In genomic region chr11:1623716-1624115, GRCh38 we compare ENCODE assay signal across 36 cellular contexts. TPM values are rescaled to one million over a fixed set of nuclear protein-coding genes. Genes with fewer than 3 reads are reported as not detected.
"Had no signal": no experiment of that assay in that cellular context is flagged by ENCODE, and none has a peak within 500 bp of the region (broad histone marks: within the 10 kb centered on the region; RNA-seq: fewer than 3 reads in every experiment).

No MANE protein-coding gene starts in this region.

- H3K9me3 Mint-ChIP-seq: activated CD4-positive, alpha-beta T cell treated with anti-CD3 and anti-CD28 coated beads, Interleukin-2, amount 10 ng/mL, durations not matched to agents 7 days and 5 days; activated CD8-positive, alpha-beta T cell treated with anti-CD3 and anti-CD28 coated beads for 36 hours; activated naive CD4-positive, alpha-beta T cell treated with anti-CD3 and anti-CD28 coated beads, Interleukin-2, amount 50 U/mL, for 24 hours; activated T-helper 2 cell treated with anti-CD3 and anti-CD28 coated beads, Interferon-gamma antibody, Interleukin-2, Interleukin-4, amounts not matched to agents 10 μg/mL and 5 μg/mL and 100 μg/mL, durations not matched to agents 14 hours and 24 hours and 36 hours; central memory CD8-positive, alpha-beta T cell; neural crest cell; stimulated activated memory B cell treated with anti-CD40 and anti-IgM and Interleukin-4, amounts not matched to agents 10 μg/mL and 1 μg/mL and 100 μg/mL, for 72 hours; stimulated activated naive CD8-positive, alpha-beta T cell treated with anti-CD3 and anti-CD28 coated beads, Interleukin-15, amount 100 ng/mL, for 72 hours; T-helper 2 cell treated with Interferon-gamma antibody and Interleukin-4, amounts not matched to agents 5 μg/mL and 100 μg/mL, for 36 hours; type B pancreatic cell had no signal

- ATAC-seq: activated CD4-positive, CD25-positive, alpha-beta regulatory T cell treated with anti-CD3 and anti-CD28 coated beads, Interleukin-2, amount 50 U/mL, for 24 hours; activated CD8-positive, alpha-beta memory T cell treated with anti-CD3 and anti-CD28 coated beads, Interleukin-2, amount 10 ng/mL, durations not matched to agents 7 days and 5 days; activated CD8-positive, alpha-beta T cell treated with anti-CD3 and anti-CD28 coated beads for 36 hours; heart right ventricle; sciatic nerve; stimulated activated memory B cell treated with anti-CD40 and anti-IgM and Interleukin-4, amounts not matched to agents 10 μg/mL and 1 μg/mL and 100 μg/mL, for 72 hours; stimulated activated naive CD8-positive, alpha-beta T cell treated with anti-CD3 and anti-CD28 coated beads, Interleukin-15, amount 100 ng/mL, for 72 hours had no signal

- H3K4me3 Mint-ChIP-seq: activated CD4-positive, alpha-beta T cell treated with anti-CD3 and anti-CD28 coated beads, Interleukin-2, amount 10 ng/mL, durations not matched to agents 7 days and 5 days; activated CD8-positive, alpha-beta memory T cell treated with anti-CD3 and anti-CD28 coated beads, Interleukin-2, amount 10 ng/mL, durations not matched to agents 7 days and 5 days; activated CD8-positive, alpha-beta T cell treated with anti-CD3 and anti-CD28 coated beads for 36 hours; activated naive CD4-positive, alpha-beta T cell treated with anti-CD3 and anti-CD28 coated beads, Interleukin-2, amount 50 U/mL, for 24 hours; central memory CD8-positive, alpha-beta T cell; naive B cell; neural crest cell; stimulated activated memory B cell treated with anti-CD40 and anti-IgM and Interleukin-4, amounts not matched to agents 10 μg/mL and 1 μg/mL and 100 μg/mL, for 72 hours; stimulated activated naive CD8-positive, alpha-beta T cell treated with anti-CD3 and anti-CD28 coated beads, Interleukin-15, amount 100 ng/mL, for 72 hours; T-helper 2 cell treated with Interferon-gamma antibody and Interleukin-4, amounts not matched to agents 5 μg/mL and 100 μg/mL, for 36 hours; type B pancreatic cell had no signal

- DNase-seq: activated CD4-positive, alpha-beta T cell treated with anti-CD3 and anti-CD28 coated beads, Interleukin-2, amount 10 ng/mL, durations not matched to agents 7 days and 5 days; activated CD8-positive, alpha-beta memory T cell treated with anti-CD3 and anti-CD28 coated beads, Interleukin-2, amount 10 ng/mL, durations not matched to agents 7 days and 5 days; activated CD8-positive, alpha-beta T cell treated with anti-CD3 and anti-CD28 coated beads for 36 hours; activated T-cell treated with anti-CD3 and anti-CD28 coated beads, Interleukin-2, amount 50 U/mL, for 48 hours; dermis blood vessel endothelial cell; effector CD4-positive, alpha-beta T cell; esophagus squamous epithelium; foreskin melanocyte; heart right ventricle; left ventricle myocardium inferior; naive B cell; stimulated activated CD4-positive, alpha-beta T cell treated with anti-CD3 and anti-CD28 coated beads, Interleukin-1b, Interleukin-23, amount 100 ng/mL, for 48 hours; stimulated activated CD4-positive, alpha-beta T cell treated with anti-CD3 and anti-CD28 coated beads, Interleukin-4, amount 100 ng/mL, for 4 hours; stimulated activated CD8-positive, alpha-beta memory T cell treated with anti-CD3 and anti-CD28 coated beads, Interleukin-4, amount 100 ng/mL, for 48 hours; stimulated activated naive CD8-positive, alpha-beta T cell treated with anti-CD3 and anti-CD28 coated beads, Interleukin-15, amount 100 ng/mL, for 72 hours; substantia nigra; T-helper 1 cell had no signal

- H3K27ac ChIP-seq: epithelial cell of prostate, esophagus squamous epithelium, heart right ventricle, left ventricle myocardium inferior, skin epidermis, VCaP had no signal

- H3K36me3 Mint-ChIP-seq: activated CD8-positive, alpha-beta memory T cell treated with anti-CD3 and anti-CD28 coated beads, Interleukin-2, amount 10 ng/mL, durations not matched to agents 7 days and 5 days; activated naive CD4-positive, alpha-beta T cell treated with anti-CD3 and anti-CD28 coated beads, Interleukin-2, amount 50 U/mL, for 24 hours; naive B cell; stimulated activated memory B cell treated with anti-CD40 and anti-IgM and Interleukin-4, amounts not matched to agents 10 μg/mL and 1 μg/mL and 100 μg/mL, for 72 hours; type B pancreatic cell had no signal

- H3K9me3 ChIP-seq: esophagus squamous epithelium, heart right ventricle, left ventricle myocardium inferior had no signal

- H3K36me3 ChIP-seq: esophagus squamous epithelium, heart right ventricle, left ventricle myocardium inferior had no signal

- H3K4me3 ChIP-seq: esophagus squamous epithelium, heart right ventricle, left ventricle myocardium inferior, lung, skin epidermis had no signal

- H3K27ac Mint-ChIP-seq: activated CD4-positive, alpha-beta T cell treated with anti-CD3 and anti-CD28 coated beads, Interleukin-2, amount 10 ng/mL, durations not matched to agents 7 days and 5 days; activated CD8-positive, alpha-beta memory T cell treated with anti-CD3 and anti-CD28 coated beads, Interleukin-2, amount 10 ng/mL, durations not matched to agents 7 days and 5 days; activated CD8-positive, alpha-beta T cell treated with anti-CD3 and anti-CD28 coated beads for 36 hours; activated naive CD4-positive, alpha-beta T cell treated with anti-CD3 and anti-CD28 coated beads, Interleukin-2, amount 50 U/mL, for 24 hours; activated T-helper 2 cell treated with anti-CD3 and anti-CD28 coated beads, Interferon-gamma antibody, Interleukin-2, Interleukin-4, amounts not matched to agents 10 μg/mL and 5 μg/mL and 100 μg/mL, durations not matched to agents 14 hours and 24 hours and 36 hours; progenitor cell of endocrine pancreas; stimulated activated memory B cell treated with anti-CD40 and anti-IgM and Interleukin-4, amounts not matched to agents 10 μg/mL and 1 μg/mL and 100 μg/mL, for 72 hours; T-helper 2 cell treated with Interferon-gamma antibody and Interleukin-4, amounts not matched to agents 5 μg/mL and 100 μg/mL, for 36 hours; type B pancreatic cell had no signal

RNA-seq across cellular contexts. Expression of gene KRTAP5-4, which starts 1.8 kb away (rescaled TPM):
- total RNA-seq: activated CD4-positive, alpha-beta T cell treated with anti-CD3 and anti-CD28 coated beads, Interleukin-2, amount 10 ng/mL, durations not matched to agents 7 days and 5 days; activated CD8-positive, alpha-beta memory T cell treated with anti-CD3 and anti-CD28 coated beads, Interleukin-2, amount 10 ng/mL, durations not matched to agents 7 days and 5 days; activated CD8-positive, alpha-beta T cell treated with anti-CD3 and anti-CD28 coated beads for 36 hours; activated T-helper 2 cell treated with anti-CD3 and anti-CD28 coated beads, Interferon-gamma antibody, Interleukin-2, Interleukin-4, amounts not matched to agents 10 μg/mL and 5 μg/mL and 100 μg/mL, durations not matched to agents 14 hours and 24 hours and 36 hours; bronchial epithelial cell; dermis blood vessel endothelial cell; esophagus squamous epithelium; glomerular endothelial cell; heart right ventricle; left ventricle myocardium inferior; lung; neural crest cell; osteocyte; progenitor cell of endocrine pancreas; renal cortical epithelial cell; sciatic nerve had no signal
- polyA plus RNA-seq: heart right ventricle, lung, thymus had no signal

RNA-seq across cellular contexts. Expression of gene KRTAP5-5, which starts 5.9 kb away (rescaled TPM):
- total RNA-seq: activated CD4-positive, alpha-beta T cell treated with anti-CD3 and anti-CD28 coated beads, Interleukin-2, amount 10 ng/mL, durations not matched to agents 7 days and 5 days; activated CD8-positive, alpha-beta memory T cell treated with anti-CD3 and anti-CD28 coated beads, Interleukin-2, amount 10 ng/mL, durations not matched to agents 7 days and 5 days; activated CD8-positive, alpha-beta T cell treated with anti-CD3 and anti-CD28 coated beads for 36 hours; activated T-helper 2 cell treated with anti-CD3 and anti-CD28 coated beads, Interferon-gamma antibody, Interleukin-2, Interleukin-4, amounts not matched to agents 10 μg/mL and 5 μg/mL and 100 μg/mL, durations not matched to agents 14 hours and 24 hours and 36 hours; bronchial epithelial cell; dermis blood vessel endothelial cell; esophagus squamous epithelium; glomerular endothelial cell; heart right ventricle; left ventricle myocardium inferior; lung; neural crest cell; osteocyte; progenitor cell of endocrine pancreas; renal cortical epithelial cell; sciatic nerve had no signal
- polyA plus RNA-seq: heart right ventricle, lung, thymus had no signal

RNA-seq across cellular contexts. Expression of gene KRTAP5-3, which starts 15.5 kb away (rescaled TPM):
- total RNA-seq: activated CD4-positive, alpha-beta T cell treated with anti-CD3 and anti-CD28 coated beads, Interleukin-2, amount 10 ng/mL, durations not matched to agents 7 days and 5 days; activated CD8-positive, alpha-beta memory T cell treated with anti-CD3 and anti-CD28 coated beads, Interleukin-2, amount 10 ng/mL, durations not matched to agents 7 days and 5 days; activated CD8-positive, alpha-beta T cell treated with anti-CD3 and anti-CD28 coated beads for 36 hours; activated T-helper 2 cell treated with anti-CD3 and anti-CD28 coated beads, Interferon-gamma antibody, Interleukin-2, Interleukin-4, amounts not matched to agents 10 μg/mL and 5 μg/mL and 100 μg/mL, durations not matched to agents 14 hours and 24 hours and 36 hours; bronchial epithelial cell; dermis blood vessel endothelial cell; esophagus squamous epithelium; glomerular endothelial cell; heart right ventricle; left ventricle myocardium inferior; lung; neural crest cell; osteocyte; progenitor cell of endocrine pancreas; renal cortical epithelial cell; sciatic nerve had no signal
- polyA plus RNA-seq: heart right ventricle, lung had no signal

RNA-seq across cellular contexts. Expression of gene KRTAP5-2, which starts 25.6 kb away (rescaled TPM):
- total RNA-seq: activated CD4-positive, alpha-beta T cell treated with anti-CD3 and anti-CD28 coated beads, Interleukin-2, amount 10 ng/mL, durations not matched to agents 7 days and 5 days; activated CD8-positive, alpha-beta memory T cell treated with anti-CD3 and anti-CD28 coated beads, Interleukin-2, amount 10 ng/mL, durations not matched to agents 7 days and 5 days; activated CD8-positive, alpha-beta T cell treated with anti-CD3 and anti-CD28 coated beads for 36 hours; activated T-helper 2 cell treated with anti-CD3 and anti-CD28 coated beads, Interferon-gamma antibody, Interleukin-2, Interleukin-4, amounts not matched to agents 10 μg/mL and 5 μg/mL and 100 μg/mL, durations not matched to agents 14 hours and 24 hours and 36 hours; bronchial epithelial cell; dermis blood vessel endothelial cell; esophagus squamous epithelium; glomerular endothelial cell; heart right ventricle; left ventricle myocardium inferior; lung; neural crest cell; osteocyte; progenitor cell of endocrine pancreas; renal cortical epithelial cell; sciatic nerve had no signal

RNA-seq across cellular contexts. Expression of gene KRTAP5-1, which starts 38.6 kb away (rescaled TPM):
- total RNA-seq: activated CD4-positive, alpha-beta T cell treated with anti-CD3 and anti-CD28 coated beads, Interleukin-2, amount 10 ng/mL, durations not matched to agents 7 days and 5 days; activated CD8-positive, alpha-beta memory T cell treated with anti-CD3 and anti-CD28 coated beads, Interleukin-2, amount 10 ng/mL, durations not matched to agents 7 days and 5 days; activated CD8-positive, alpha-beta T cell treated with anti-CD3 and anti-CD28 coated beads for 36 hours; activated T-helper 2 cell treated with anti-CD3 and anti-CD28 coated beads, Interferon-gamma antibody, Interleukin-2, Interleukin-4, amounts not matched to agents 10 μg/mL and 5 μg/mL and 100 μg/mL, durations not matched to agents 14 hours and 24 hours and 36 hours; bronchial epithelial cell; dermis blood vessel endothelial cell; esophagus squamous epithelium; glomerular endothelial cell; heart right ventricle; left ventricle myocardium inferior; lung; neural crest cell; osteocyte; progenitor cell of endocrine pancreas; renal cortical epithelial cell; sciatic nerve had no signal
- polyA plus RNA-seq: heart right ventricle, lung, thymus had no signal
